ENCODE assay signal across 9 cellular contexts in the genomic region with DNA sequence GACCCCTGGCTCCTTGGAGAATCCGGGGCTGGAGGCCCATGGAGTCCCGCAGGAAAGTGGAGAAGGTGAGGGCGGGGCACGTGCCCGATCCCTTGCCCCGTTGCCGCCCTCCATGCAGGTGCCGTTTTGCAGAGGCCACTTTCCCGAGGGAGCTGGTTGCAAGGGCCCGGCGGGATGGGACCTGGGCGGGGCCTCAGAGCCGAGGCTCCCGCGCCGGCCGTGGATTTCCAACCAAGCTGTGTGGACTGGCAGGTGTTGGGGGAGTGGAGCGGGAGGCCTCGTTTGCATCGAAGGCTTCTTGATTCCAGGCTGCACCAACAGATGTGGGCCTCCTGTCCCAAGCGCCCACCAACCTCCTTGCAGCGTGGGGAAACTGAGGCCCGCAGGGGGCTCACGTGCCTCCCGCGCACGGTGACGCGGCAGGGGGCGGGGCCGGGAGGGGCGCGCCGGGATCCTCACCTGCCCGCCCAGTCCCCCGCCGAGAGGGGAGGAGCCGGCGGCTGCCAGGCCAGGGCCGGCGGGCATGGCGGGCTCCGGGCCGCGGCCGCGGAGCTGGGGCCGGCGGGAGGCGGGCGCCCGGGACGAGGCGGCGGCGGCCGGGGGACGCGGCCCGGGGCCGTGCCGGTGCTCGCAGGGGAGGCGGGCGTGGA. TPM values are rescaled to one million over a fixed set of nuclear protein-coding genes. Genes with fewer than 3 reads are reported as not detected.
DNase-seq lines count a peak whose midpoint lies in the region; ATAC-seq and TF ChIP-seq lines count a peak whose summit lies in the region.
"Had no signal": no experiment of that assay in that cellular context is flagged by ENCODE, and none has a peak within 500 bp of the region (broad histone marks: within the 10 kb centered on the region; RNA-seq: fewer than 3 reads in every experiment).

No MANE protein-coding gene starts in this region.

- H3K4me1 ChIP-seq in lung (ENCODE audit: control insufficient read depth in 2 of 2, insufficient read depth in 2 of 2, low read length in 2 of 2): peaks cover 0 to 37% of the 10 kb centered on the region in 2 donors

- 9 to 42% methylated on average over 21 to 65 of the region's 65 CpGs for WGBS in lung, 2 donors

- peaks cover 10% of the 10 kb centered on the region for H3K4me1 Mint-ChIP-seq in type B pancreatic cell (ENCODE audit: unreplicated experiment)

- H3K4me3 ChIP-seq in lung: peak overlapping the region; percentile 51

- no peaks in the 10 kb centered on the region for H3K27me3 ChIP-seq in lung (ENCODE audit: control insufficient read depth, insufficient read depth)

- TF ChIP-seq CTCF in lung (IDR thresholded peaks at IDR 0.05; ENCODE audit: control extremely low read depth, extremely low read depth): no peak
- no peak for TF ChIP-seq CTCF in type B pancreatic cell (conservative IDR thresholded peaks at IDR 0.05)

- no peaks in the 10 kb centered on the region for H3K9me3 ChIP-seq in lung (ENCODE audit: control insufficient read depth in 2 of 2, insufficient read depth in 1 of 2, low read length in 1 of 2)

- H3K4me3 Mint-ChIP-seq in type B pancreatic cell: peak overlapping the region; percentile 87

- H3K27ac ChIP-seq in lung (ENCODE audit: low read depth in 1 of 2, low read length in 1 of 2): peak overlapping the region in 1 of 2 donors; percentile 68

- peaks cover 7% of the 10 kb centered on the region for H3K36me3 Mint-ChIP-seq in type B pancreatic cell

- peak overlapping the region; percentile 84 for H3K27ac Mint-ChIP-seq in type B pancreatic cell

- DNase-seq in NCI-H2196 (lab: John Stamatoyannopoulos, UW; ENCODE audit: unreplicated experiment): peak; percentile 79
- no peak for DNase-seq in NCI-H2196 treated with DMSO at 0.1 percent for 48 hours (lab: John Stamatoyannopoulos, UW; ENCODE audit: unreplicated experiment)
- peak; percentile 29 for DNase-seq in NCI-H2171 (lab: John Stamatoyannopoulos, UW)
- peak; percentile 86 for DNase-seq in cerebellum (ENCODE audit: low spot score)
- no peak for DNase-seq in lung (ENCODE audit: low spot score)
- DNase-seq in type B pancreatic cell (ENCODE audit: extremely low spot score, unreplicated experiment): no peak
- DNase-seq: DND-41 had no signal

- peaks cover 8% of the 10 kb centered on the region for H3K9me3 Mint-ChIP-seq in type B pancreatic cell

- H3K27me3 Mint-ChIP-seq in type B pancreatic cell: no peaks in the 10 kb centered on the region

- H3K36me3 ChIP-seq in lung (ENCODE audit: control insufficient read depth in 2 of 2, insufficient read depth in 2 of 2, low read length in 2 of 2): peaks cover 0 to 35% of the 10 kb centered on the region in 2 donors

- ATAC-seq in lung (ENCODE audit: insufficient read depth, low FRiP score) (peak; percentile 51), HG02642 (IDR thresholded peaks at IDR 0.05; ENCODE audit: poor library complexity, unreplicated experiment) (no peak), GM21423 (IDR thresholded peaks at IDR 0.05; ENCODE audit: unreplicated experiment) (no peak)

RNA-seq across cellular contexts. Expression of a gene that starts 24.9 kb away (rescaled TPM):
- total RNA-seq in cerebellum (31.2 TPM), lung (100 to 1,000 TPM in 1 of 2 donors, 10 to 100 TPM in 1; 49.9 to 117 TPM), type B pancreatic cell (ENCODE audit: low replicate concordance) (31.4 and 45.4 TPM in 2 replicates)
- 10 to 100 TPM; 62.9 to 96.7 TPM for polyA plus RNA-seq in lung

RNA-seq across cellular contexts. Expression of a gene that starts 25.8 kb away (rescaled TPM):
- total RNA-seq in cerebellum: 201 TPM
- total RNA-seq in lung: 100 to 1,000 TPM; 300 to 400 TPM
- polyA plus RNA-seq in lung: 100 to 1,000 TPM; 127 to 237 TPM
- total RNA-seq in type B pancreatic cell (ENCODE audit: low replicate concordance): 197 and 235 TPM in 2 replicates

Comparison
In these comparisons a context has a peak if more than half of its experiments do, and no peak if none do; other contexts are left out.
1. DNase-seq: peak in NCI-H2196 (single experiment), NCI-H2171 (single experiment) and cerebellum (single experiment); none in NCI-H2196 treated with DMSO at 0.1 percent for 48 hours (single experiment), lung (single experiment) and type B pancreatic cell (single experiment).